In genomic region chr4:11614426-11614825, GRCh38 we compare ENCODE assay signal across 16 cellular contexts.
A peak's percentile ranks its signal among the peaks of the same experiment; 100 is the strongest.
DNase-seq lines count a peak whose midpoint lies in the region; ATAC-seq and TF ChIP-seq lines count a peak whose summit lies in the region.
"Had no signal": no experiment of that assay in that cellular context is flagged by ENCODE, and none has a peak within 500 bp of the region (broad histone marks: within the 10 kb centered on the region; RNA-seq: fewer than 3 reads in every experiment).

No MANE protein-coding gene starts in this region.

- no peak overlapping the region for H4K91ac ChIP-seq in mesenchymal stem cell (ENCODE audit: low read length)

- H3K4me2 ChIP-seq in PC-3 (ENCODE audit: low read length) (peak overlapping the region; percentile 71), mesenchymal stem cell (ENCODE audit: low read length, poor library complexity, severe bottlenecking) (no peak overlapping the region)

- no peak overlapping the region for H3K23ac ChIP-seq in mesenchymal stem cell (ENCODE audit: low read length in 2 of 2)

- no peaks in the 10 kb centered on the region for H3K27me3 Mint-ChIP-seq in Caco-2 (ENCODE audit: insufficient read depth, unreplicated experiment)
- H3K27me3 Mint-ChIP-seq: activated CD8-positive, alpha-beta memory T cell treated with anti-CD3 and anti-CD28 coated beads, Interleukin-2, amount 10 ng/mL, durations not matched to agents 7 days and 5 days; CD4-positive, alpha-beta memory T cell had no signal

- H3K9me3 ChIP-seq in Caco-2 (no peaks in the 10 kb centered on the region), PC-3 (ENCODE audit: low read length) (no peaks in the 10 kb centered on the region), mesenchymal stem cell (ENCODE audit: control insufficient read depth, low read length) (no peaks in the 10 kb centered on the region)
- H3K9me3 ChIP-seq: gastrocnemius medialis had no signal

- no peak overlapping the region for H3K4me3 ChIP-seq in Caco-2 (ENCODE audit: low read depth, low read length)
- H3K4me3 ChIP-seq in PC-3 (ENCODE audit: low read length) = peak overlapping the region; percentile 30; the same call in 1 of the 2 replicates
- no peak overlapping the region for H3K4me3 ChIP-seq in mesenchymal stem cell (ENCODE audit: insufficient read depth in 1 of 2, low read depth in 1 of 2, low read length in 2 of 2)
- H3K4me3 ChIP-seq: gastrocnemius medialis, GM12878 had no signal

- H2BK12ac ChIP-seq in mesenchymal stem cell (ENCODE audit: low read length in 2 of 2) = no peak overlapping the region

- H3K27ac Mint-ChIP-seq in Caco-2 (ENCODE audit: unreplicated experiment) = peak overlapping the region; percentile 25
- H3K27ac Mint-ChIP-seq: activated CD8-positive, alpha-beta memory T cell treated with anti-CD3 and anti-CD28 coated beads, Interleukin-2, amount 10 ng/mL, durations not matched to agents 7 days and 5 days; CD4-positive, alpha-beta memory T cell had no signal

- H3F3A ChIP-seq in PC-3 (ENCODE audit: low read length, unreplicated experiment) = peaks cover 6% of the 10 kb centered on the region

- no peak overlapping the region for H2AK5ac ChIP-seq in mesenchymal stem cell (ENCODE audit: low read length, severe bottlenecking)

- H3K4me3 Mint-ChIP-seq in Caco-2 (ENCODE audit: unreplicated experiment) = peak overlapping the region; percentile 35
- H3K4me3 Mint-ChIP-seq: activated CD8-positive, alpha-beta memory T cell treated with anti-CD3 and anti-CD28 coated beads, Interleukin-2, amount 10 ng/mL, durations not matched to agents 7 days and 5 days; CD4-positive, alpha-beta memory T cell had no signal

- no peak overlapping the region for H2BK120ac ChIP-seq in mesenchymal stem cell (ENCODE audit: low read depth, low read length)

- no peaks in the 10 kb centered on the region for H3K27me3 ChIP-seq in Caco-2 (replicated peaks; ENCODE audit: control insufficient read depth, insufficient read depth, low read length)
- no peaks in the 10 kb centered on the region for H3K27me3 ChIP-seq in PC-3 (ENCODE audit: low read length)
- no peaks in the 10 kb centered on the region for H3K27me3 ChIP-seq in mesenchymal stem cell (ENCODE audit: control insufficient read depth in 1 of 2, insufficient read depth in 1 of 2, low read length in 2 of 2)
- H3K27me3 ChIP-seq: gastrocnemius medialis had no signal

- peaks cover 34% of the 10 kb centered on the region for H3K4me1 ChIP-seq in Caco-2
- peaks cover 50% of the 10 kb centered on the region for H3K4me1 ChIP-seq in PC-3 (ENCODE audit: insufficient read depth, low read length)
- no peaks in the 10 kb centered on the region for H3K4me1 ChIP-seq in mesenchymal stem cell (ENCODE audit: control insufficient read depth, insufficient read depth, low read depth, low read length)
- H3K4me1 ChIP-seq: gastrocnemius medialis had no signal

- H3K36me3 ChIP-seq in Caco-2 (ENCODE audit: control insufficient read depth, insufficient read depth, low read length) = no peaks in the 10 kb centered on the region
- H3K36me3 ChIP-seq in PC-3 (ENCODE audit: low read depth, low read length) = no peaks in the 10 kb centered on the region
- H3K36me3 ChIP-seq in mesenchymal stem cell (ENCODE audit: control insufficient read depth in 1 of 2, insufficient read depth in 2 of 2, low read depth in 1 of 2, low read length in 2 of 2) = no peaks in the 10 kb centered on the region
- H3K36me3 ChIP-seq: gastrocnemius medialis had no signal

- H3K27ac ChIP-seq in PC-3 (ENCODE audit: low read length) (peak overlapping the region; percentile 95), epithelial cell of prostate (peak overlapping the region; percentile 91), mesenchymal stem cell (ENCODE audit: low read length, poor library complexity, severe bottlenecking) (peak overlapping the region; percentile 98)
- H3K27ac ChIP-seq: gastrocnemius medialis had no signal

- DNase-seq in Caco-2 (peak; percentile 62 to 65), PC-3 (peak; percentile 94), epithelial cell of prostate (ENCODE audit: low read depth, low spot score) (peak; percentile 81), mesenchymal stem cell (no peak), NCI-H1417 (lab: John Stamatoyannopoulos, UW) (no peak)
- no peak for DNase-seq in activated effector memory CD4-positive, alpha-beta T cell treated with anti-CD3 and anti-CD28 coated beads, Interleukin-2, amount 50 U/mL, for 16 hours
- DNase-seq in activated CD4-positive, alpha-beta T cell treated with anti-CD3 and anti-CD28 coated beads, Interleukin-2, amount 50 U/mL, for 4 hours = no peak
- DNase-seq in stimulated activated CD4-positive, alpha-beta T cell treated with anti-CD3 and anti-CD28 coated beads, Interleukin-2, amount 100 ng/mL, for 48 hours = no peak
- DNase-seq: activated CD4-positive, CD25-positive, alpha-beta regulatory T cell; activated CD8-positive, alpha-beta memory T cell treated with anti-CD3 and anti-CD28 coated beads, Interleukin-2, amount 10 ng/mL, durations not matched to agents 7 days and 5 days; CD4-positive, alpha-beta memory T cell; gastrocnemius medialis; NCI-H1930; NCI-H524 treated with DMSO at 0.1 percent for 48 hours had no signal

- H3K36me3 Mint-ChIP-seq in Caco-2 (ENCODE audit: insufficient read depth, unreplicated experiment) = peaks cover 13% of the 10 kb centered on the region
- H3K36me3 Mint-ChIP-seq: activated CD8-positive, alpha-beta memory T cell treated with anti-CD3 and anti-CD28 coated beads, Interleukin-2, amount 10 ng/mL, durations not matched to agents 7 days and 5 days; CD4-positive, alpha-beta memory T cell had no signal

- H3K79me1 ChIP-seq in mesenchymal stem cell (replicated peaks; ENCODE audit: low read length, poor library complexity, severe bottlenecking) = no peaks in the 10 kb centered on the region

- 53% methylated on average over 5 of the region's 5 CpGs for WGBS in mesenchymal stem cell

- no peak overlapping the region for H3K18ac ChIP-seq in mesenchymal stem cell (ENCODE audit: low read depth in 1 of 2, low read length in 2 of 2)

- peaks cover 32% of the 10 kb centered on the region for H3K4me1 Mint-ChIP-seq in Caco-2 (ENCODE audit: low read depth, unreplicated experiment)
- H3K4me1 Mint-ChIP-seq: activated CD8-positive, alpha-beta memory T cell treated with anti-CD3 and anti-CD28 coated beads, Interleukin-2, amount 10 ng/mL, durations not matched to agents 7 days and 5 days had no signal

- peaks cover 5% of the 10 kb centered on the region for H3K9me3 Mint-ChIP-seq in Caco-2 (ENCODE audit: unreplicated experiment)

- H2BK15ac ChIP-seq in mesenchymal stem cell (ENCODE audit: low read depth, poor library complexity, severe bottlenecking) = no peak overlapping the region

- peak overlapping the region; percentile 62 for H3K9ac ChIP-seq in PC-3 (ENCODE audit: low read length)
- no peak overlapping the region for H3K9ac ChIP-seq in mesenchymal stem cell (ENCODE audit: low read length)

- TF ChIP-seq CTCF in Caco-2 (IDR thresholded peaks at IDR 0.05; ENCODE audit: insufficient read depth in 1 of 2, low read depth in 1 of 2, low read length in 1 of 2, severe bottlenecking in 1 of 2, unreplicated experiment in 1 of 2) (no peak), PC-3 (conservative IDR thresholded peaks at IDR 0.05; ENCODE audit: low read depth, low read length) (no peak)

- ATAC-seq in PC-3 = peak; percentile 91
- ATAC-seq: activated CD8-positive, alpha-beta memory T cell treated with anti-CD3 and anti-CD28 coated beads, Interleukin-2, amount 10 ng/mL, durations not matched to agents 7 days and 5 days; gastrocnemius medialis; GM12878; Panc1 had no signal

- H2BK5ac ChIP-seq in mesenchymal stem cell (ENCODE audit: low read depth, low read length, poor library complexity, severe bottlenecking) = no peak overlapping the region

- no peaks in the 10 kb centered on the region for H4K20me1 ChIP-seq in PC-3 (ENCODE audit: low read length)

- peak overlapping the region in 1 of 2 experiments; percentile 14 for H3K4ac ChIP-seq in mesenchymal stem cell (ENCODE audit: low read depth in 1 of 2, low read length in 2 of 2)

- peak overlapping the region; percentile 36; the same call in 1 of the 2 replicates for H2AFZ ChIP-seq in PC-3 (ENCODE audit: low read length)
- no peak overlapping the region for H2AFZ ChIP-seq in mesenchymal stem cell (ENCODE audit: low read depth, low read length)

- no peaks in the 10 kb centered on the region for H3K79me2 ChIP-seq in PC-3 (ENCODE audit: low read length)

- no peak overlapping the region for H4K8ac ChIP-seq in mesenchymal stem cell (ENCODE audit: low read length)

- BruUV-seq in Caco-2 (replicated peaks; lab: Mats Ljungman, UMichigan) = no TSS peak
- no TSS peak for BruUV-seq in PC-3 (replicated peaks; lab: Mats Ljungman, UMichigan)

- H3K14ac ChIP-seq in mesenchymal stem cell (ENCODE audit: low read length in 2 of 2) = no peak overlapping the region

- no peaks in the 10 kb centered on the region for H3K9me2 ChIP-seq in PC-3 (replicated peaks; ENCODE audit: low read length)

- intact Hi-C loops in Caco-2 (cut with micrococcal nuclease; ENCODE audit: unreplicated experiment) = loop anchor here (2.0 kb wide), 1 partner anchor 14 kb away; no protein-coding TSS in a partner anchor
- intact Hi-C loops in PC-3 (cut with micrococcal nuclease) = loop anchor here (1.0 to 2.0 kb wide), 2 partner anchors 16 to 21 kb away; no protein-coding TSS in a partner anchor

- POLR2A ChIA-PET in Caco-2 (lab: Charles Lee) = no interaction called here
- POLR2A ChIA-PET in PC-3 (lab: Charles Lee; ENCODE audit: unreplicated experiment) = interaction anchor here (0.6 kb wide), 1 partner anchor 161 kb away, joined by 4 read pairs; no protein-coding TSS in a partner anchor

- CTCF ChIA-PET in Caco-2 (lab: Charles Lee) (no interaction called here), PC-3 (lab: Charles Lee) (no interaction called here)

Comparison
In these comparisons a context has a peak if more than half of its experiments do, and no peak if none do; other contexts are left out.
1. DNase-seq: peak in Caco-2 (2 of 2), PC-3 (single experiment) and epithelial cell of prostate (single experiment); none in mesenchymal stem cell (single experiment), activated effector memory CD4-positive, alpha-beta T cell treated with anti-CD3 and anti-CD28 coated beads, Interleukin-2, amount 50 U/mL, for 16 hours (single experiment), activated CD4-positive, alpha-beta T cell treated with anti-CD3 and anti-CD28 coated beads, Interleukin-2, amount 50 U/mL, for 4 hours (0 of 2), NCI-H1417 (0 of 3) and stimulated activated CD4-positive, alpha-beta T cell treated with anti-CD3 and anti-CD28 coated beads, Interleukin-2, amount 100 ng/mL, for 48 hours (0 of 2).
2. Peak in every context shown above with its lines, with median percentiles within 50 percentile points of each other: H3K27ac ChIP-seq.